ENCODE assay signal across 22 cellular contexts in genomic region chr20:10658876-10659632, GRCh38. TPM values are rescaled to one million over a fixed set of nuclear protein-coding genes. Genes with fewer than 3 reads are reported as not detected.
DNase-seq lines count a peak whose midpoint lies in the region; ATAC-seq and TF ChIP-seq lines count a peak whose summit lies in the region.
"Had no signal": no experiment of that assay in that cellular context is flagged by ENCODE, and none has a peak within 500 bp of the region (broad histone marks: within the 10 kb centered on the region; RNA-seq: fewer than 3 reads in every experiment).

No MANE protein-coding gene starts in this region.

- H3K9me3 Mint-ChIP-seq in progenitor cell of endocrine pancreas (ENCODE audit: low read depth), result no peaks in the 10 kb centered on the region
- H3K9me3 Mint-ChIP-seq: activated T-cell treated with anti-CD3 and anti-CD28 coated beads, Interleukin-2, amount 50 U/mL, for 4 hours; brain had no signal

- H3K9me3 ChIP-seq in esophagus squamous epithelium, result no peaks in the 10 kb centered on the region
- H3K9me3 ChIP-seq: BE2C had no signal

- in situ Hi-C loops in SK-MEL-5 (cut with HindIII; ENCODE audit: low pct_unique_long_range_greater_than_20kb, low sequenced_read_pairs), result no loop called here

- TF ChIP-seq CTCF in esophagus squamous epithelium (IDR thresholded peaks at IDR 0.05), result no peak
- TF ChIP-seq CTCF in progenitor cell of endocrine pancreas (IDR thresholded peaks at IDR 0.05; ENCODE audit: unreplicated experiment), result no peak

- peak overlapping the region; percentile 74 to 99 (median 86) for H3K27ac ChIP-seq in esophagus squamous epithelium
- peak overlapping the region; percentile 15 for H3K27ac ChIP-seq in urinary bladder (ENCODE audit: low read depth)

- peak overlapping the region; percentile 35 for H3K27ac Mint-ChIP-seq in progenitor cell of endocrine pancreas
- H3K27ac Mint-ChIP-seq: activated CD8-positive, alpha-beta T cell treated with anti-CD3 and anti-CD28 coated beads, Interleukin-2, amount 10 ng/mL, durations not matched to agents 7 days and 5 days; T-helper 17 cell had no signal

- peaks cover 41 to 100% (median 94%) of the 10 kb centered on the region in 3 donors for H3K4me1 ChIP-seq in esophagus squamous epithelium
- no peaks in the 10 kb centered on the region for H3K4me1 ChIP-seq in urinary bladder (ENCODE audit: insufficient read depth)

- TF ChIP-seq POLR2A in esophagus squamous epithelium (IDR thresholded peaks at IDR 0.05), result no peak

- intact Hi-C loops in esophagus squamous epithelium (cut with DNase I), result no loop called here

- peak; percentile 88 for DNase-seq in SK-MEL-5 (ENCODE audit: low read depth, low spot score)
- no peak for DNase-seq in esophagus squamous epithelium (lab: John Stamatoyannopoulos, UW)
- no peak for DNase-seq in progenitor cell of endocrine pancreas (ENCODE audit: low spot score, unreplicated experiment)
- no peak for DNase-seq in NCI-H1092 (lab: John Stamatoyannopoulos, UW)
- no peak for DNase-seq in A172 (ENCODE audit: low spot score)
- DNase-seq: activated CD4-positive, CD25-positive, alpha-beta regulatory T cell; activated CD8-positive, alpha-beta T cell treated with anti-CD3 and anti-CD28 coated beads, Interleukin-2, amount 10 ng/mL, durations not matched to agents 7 days and 5 days; activated naive CD4-positive, alpha-beta T cell treated with anti-CD3 and anti-CD28 coated beads, Interleukin-2, amount 50 U/mL, for 16 hours; activated T-cell treated with anti-CD3 and anti-CD28 coated beads, Interleukin-2, amount 50 U/mL, for 4 hours; BE2C; GDM1; KG1; mesenchymal stem cell; NCI-H2029 treated with DMSO at 0.1 percent for 48 hours; NCI-H510A; SIG-M5; stimulated activated naive CD8-positive, alpha-beta T cell treated with anti-CD3 and anti-CD28 coated beads, Interleukin-15, Interleukin-2, amounts not matched to agents 100 U/mL and 50 U/mL, for 24 hours; T-helper 17 cell had no signal

- no peaks in the 10 kb centered on the region for H3K27me3 ChIP-seq in esophagus squamous epithelium
- H3K27me3 ChIP-seq: BE2C had no signal

- no peak overlapping the region for H3K4me3 Mint-ChIP-seq in progenitor cell of endocrine pancreas (ENCODE audit: low read depth)
- H3K4me3 Mint-ChIP-seq: activated CD8-positive, alpha-beta T cell treated with anti-CD3 and anti-CD28 coated beads, Interleukin-2, amount 10 ng/mL, durations not matched to agents 7 days and 5 days; activated T-cell treated with anti-CD3 and anti-CD28 coated beads, Interleukin-2, amount 50 U/mL, for 4 hours; brain; T-helper 17 cell had no signal

- H3K36me3 Mint-ChIP-seq in progenitor cell of endocrine pancreas (ENCODE audit: insufficient read depth), result peaks cover 85% of the 10 kb centered on the region

- H3K4me3 ChIP-seq in esophagus squamous epithelium (no peak overlapping the region), urinary bladder (ENCODE audit: low read depth, low read length) (no peak overlapping the region)
- H3K4me3 ChIP-seq: GM12878 had no signal

- H3K4me1 Mint-ChIP-seq in progenitor cell of endocrine pancreas (ENCODE audit: low read depth), result peaks cover 69% of the 10 kb centered on the region
- H3K4me1 Mint-ChIP-seq: T-helper 17 cell had no signal

- WGBS in esophagus squamous epithelium, 2 donors, result 10 to 32% methylated on average over 5 of the region's 5 CpGs
- 47% methylated on average over 5 of the region's 5 CpGs for WGBS in urinary bladder

- no peaks in the 10 kb centered on the region for H3K27me3 Mint-ChIP-seq in progenitor cell of endocrine pancreas
- H3K27me3 Mint-ChIP-seq: brain had no signal

- H3K36me3 ChIP-seq in esophagus squamous epithelium (peaks cover 16 to 88% (median 37%) of the 10 kb centered on the region in 3 donors), urinary bladder (ENCODE audit: insufficient read depth) (no peaks in the 10 kb centered on the region)
- H3K36me3 ChIP-seq: BE2C had no signal

- ATAC-seq in GM18520 (IDR thresholded peaks at IDR 0.05; ENCODE audit: unreplicated experiment), result no peak
- ATAC-seq: activated CD8-positive, alpha-beta T cell treated with anti-CD3 and anti-CD28 coated beads, Interleukin-2, amount 10 ng/mL, durations not matched to agents 7 days and 5 days; activated T-cell treated with anti-CD3 and anti-CD28 coated beads, Interleukin-2, amount 50 U/mL, for 4 hours; GM12878; stimulated activated naive CD8-positive, alpha-beta T cell treated with anti-CD3 and anti-CD28 coated beads, Interleukin-15, Interleukin-2, amounts not matched to agents 100 U/mL and 50 U/mL, for 24 hours; T-helper 17 cell had no signal

RNA-seq across cellular contexts. Expression of gene JAG1, which starts 14.7 kb away (rescaled TPM):
- total RNA-seq in SK-MEL-5 (2014; rRNA removed; shearing (Covaris generic)), result 89.6 and 94.1 TPM in 2 replicates
- 67.9 and 86.6 TPM in 2 replicates for polyA plus RNA-seq in SK-MEL-5 (2015; cell fraction: cytosol; rRNA removed)
- polyA plus RNA-seq in SK-MEL-5 (2015; cell fraction: nucleus; rRNA removed), result 157 and 196 TPM in 2 replicates
- total RNA-seq in esophagus squamous epithelium, result 100 to 1,000 TPM in 3 of 4 donors, 10 to 100 TPM in 1; 89.6 to 182 (median 123) TPM
- 260 and 277 TPM in 2 replicates for total RNA-seq in progenitor cell of endocrine pancreas
- total RNA-seq in urinary bladder, result 131 TPM
- 36.9 TPM for polyA plus RNA-seq in urinary bladder
- total RNA-seq in A172 (2014; rRNA removed; shearing (Covaris generic)), result 6.2 and 9.4 TPM in 2 replicates
